Comparison of ENCODE assay signal across 1 cellular context in genomic region chr11:47437218-47437745, GRCh38.
TF ChIP-seq lines count a peak whose summit lies in the region.

No MANE protein-coding gene starts in this region.

TF ChIP-seq in liver, 16 proteins besides CTCF, POLR2A, EP300 and RAD21 (continued from another document):
- TF ChIP-seq ZBTB33 (IDR thresholded peaks at IDR 0.05) (no peak), RXRA (IDR thresholded peaks at IDR 0.05) (no peak), EGR1 (IDR thresholded peaks at IDR 0.05; ENCODE audit: low read depth in 2 of 2) (no peak), JUND (IDR thresholded peaks at IDR 0.05) (no peak), FOXA1 (IDR thresholded peaks at IDR 0.05) (no peak), FOXA2 (IDR thresholded peaks at IDR 0.05) (no peak), GABPA (IDR thresholded peaks at IDR 0.05 in 1 of 2, conservative IDR thresholded peaks at IDR 0.05 in 1 of 2) (no peak)
- TF ChIP-seq, protein P1, sequence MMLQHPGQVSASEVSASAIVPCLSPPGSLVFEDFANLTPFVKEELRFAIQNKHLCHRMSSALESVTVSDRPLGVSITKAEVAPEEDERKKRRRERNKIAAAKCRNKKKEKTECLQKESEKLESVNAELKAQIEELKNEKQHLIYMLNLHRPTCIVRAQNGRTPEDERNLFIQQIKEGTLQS (IDR thresholded peaks at IDR 0.05): no peak
